In the genomic region with DNA sequence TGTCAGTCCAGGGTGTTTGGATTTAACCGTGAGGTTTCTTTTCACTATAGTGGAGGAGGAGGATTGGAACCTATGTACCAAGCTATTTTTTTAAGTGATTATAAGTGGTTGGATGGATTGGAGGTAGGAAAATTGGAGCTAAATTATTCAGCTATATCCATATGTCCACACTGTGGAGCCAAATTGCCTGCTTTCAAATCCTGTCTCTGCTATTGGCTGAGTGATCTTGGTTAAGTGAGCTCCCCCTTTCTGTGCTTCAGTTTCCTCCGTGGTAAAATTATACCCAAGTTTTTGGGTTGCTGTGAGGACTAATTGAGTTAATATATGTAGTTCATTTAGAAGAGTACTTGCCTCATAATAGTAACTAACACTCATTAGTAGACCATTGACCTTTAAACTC, we compare ENCODE assay signal across 8 cellular contexts. TPM values are rescaled to one million over a fixed set of nuclear protein-coding genes. Genes with fewer than 3 reads are reported as not detected.
DNase-seq lines count a peak whose midpoint lies in the region; ATAC-seq and TF ChIP-seq lines count a peak whose summit lies in the region.

No MANE protein-coding gene starts in this region.

- no peaks in the 10 kb centered on the region for H4K20me1 ChIP-seq in smooth muscle cell (ENCODE audit: low read depth)

- H3K4me2 ChIP-seq in smooth muscle cell: peak overlapping the region; percentile 98

- no peak for ATAC-seq in GM19023 (IDR thresholded peaks at IDR 0.05; ENCODE audit: unreplicated experiment)

- CTCF ChIA-PET in activated CD4-positive, alpha-beta memory T cell treated with anti-CD3 and anti-CD28 coated beads for 36 hours (lab: Charles Lee): interaction anchor here (0.9 to 1.2 kb wide), 3 partner anchors 127 to 303 kb away, joined by 3 to 4 read pairs (median 3); no protein-coding TSS in a partner anchor

- DNase-seq in NCI-H82 (lab: John Stamatoyannopoulos, UW): peak; percentile 54
- no peak for DNase-seq in NCI-H82 treated with DMSO at 0.1 percent for 48 hours (lab: John Stamatoyannopoulos, UW; ENCODE audit: unreplicated experiment)
- DNase-seq in NCI-H2171 treated with DMSO at 0.1 percent for 48 hours (lab: John Stamatoyannopoulos, UW): peak; percentile 57
- DNase-seq in cardiac fibroblast (ENCODE audit: low read depth in 2 of 2): peak; percentile 70 to 81
- no peak for DNase-seq in smooth muscle cell (lab: John Stamatoyannopoulos, UW; ENCODE audit: unreplicated experiment)
- no peak for DNase-seq in activated naive CD4-positive, alpha-beta T cell treated with Interleukin-2 at 50 U/mL for 16 hours
- no peak for DNase-seq in activated CD4-positive, alpha-beta memory T cell treated with anti-CD3 and anti-CD28 coated beads for 36 hours

- H2AFZ ChIP-seq in smooth muscle cell (ENCODE audit: low read depth): no peak overlapping the region

- no peak overlapping the region for H3K27ac Mint-ChIP-seq in activated CD4-positive, alpha-beta memory T cell treated with anti-CD3 and anti-CD28 coated beads for 36 hours

- intact Hi-C loops in activated CD4-positive, alpha-beta memory T cell treated with anti-CD3 and anti-CD28 coated beads for 36 hours (cut with micrococcal nuclease): loop anchor here (5.0 to 10.0 kb wide), 2 partner anchors 51 to 117 kb away; no protein-coding TSS in a partner anchor

- H3K4me3 Mint-ChIP-seq in activated CD4-positive, alpha-beta memory T cell treated with anti-CD3 and anti-CD28 coated beads for 36 hours: no peak overlapping the region

- H3K36me3 Mint-ChIP-seq in activated CD4-positive, alpha-beta memory T cell treated with anti-CD3 and anti-CD28 coated beads for 36 hours: peaks cover 11% of the 10 kb centered on the region

- POLR2A ChIA-PET in activated CD4-positive, alpha-beta memory T cell treated with anti-CD3 and anti-CD28 coated beads for 36 hours (lab: Charles Lee): no interaction called here

- no peaks in the 10 kb centered on the region for H3K27me3 ChIP-seq in smooth muscle cell (ENCODE audit: low read depth)

- H3K9me3 ChIP-seq in smooth muscle cell (replicated peaks; ENCODE audit: low read depth): no peaks in the 10 kb centered on the region

- H3K4me1 ChIP-seq in smooth muscle cell (ENCODE audit: low read depth): peaks cover 19% of the 10 kb centered on the region

- H3K4me3 ChIP-seq in cardiac fibroblast (replicated peaks in 1 of 2; ENCODE audit: low read depth in 2 of 2, low read length in 2 of 2) (no peak overlapping the region), smooth muscle cell (no peak overlapping the region)

- TF ChIP-seq CTCF in cardiac fibroblast (IDR thresholded peaks at IDR 0.05; ENCODE audit: low read depth, low read length) (peak; percentile 40), smooth muscle cell (IDR thresholded peaks at IDR 0.05; ENCODE audit: borderline replicate concordance, insufficient read depth, poor library complexity, severe bottlenecking) (peak; percentile 36)

- H3K79me2 ChIP-seq in smooth muscle cell (ENCODE audit: low read depth): peaks cover 29% of the 10 kb centered on the region

- H3K9me3 Mint-ChIP-seq in activated CD4-positive, alpha-beta memory T cell treated with anti-CD3 and anti-CD28 coated beads for 36 hours: no peaks in the 10 kb centered on the region

- H3K27me3 Mint-ChIP-seq in activated CD4-positive, alpha-beta memory T cell treated with anti-CD3 and anti-CD28 coated beads for 36 hours: no peaks in the 10 kb centered on the region

- H3K36me3 ChIP-seq in smooth muscle cell (ENCODE audit: low read depth): no peaks in the 10 kb centered on the region

- H3K27ac ChIP-seq in smooth muscle cell (ENCODE audit: low read depth): no peak overlapping the region

- WGBS in smooth muscle cell (ENCODE audit: low lambda C conversion rate): 34% methylated on average over 2 of the region's 2 CpGs

- peaks cover 29% of the 10 kb centered on the region for H3K4me1 Mint-ChIP-seq in activated CD4-positive, alpha-beta memory T cell treated with anti-CD3 and anti-CD28 coated beads for 36 hours (ENCODE audit: low read depth)

- peaks cover 5% of the 10 kb centered on the region for H3F3A ChIP-seq in smooth muscle cell (ENCODE audit: low read depth)

- H3K9ac ChIP-seq in smooth muscle cell (ENCODE audit: low read depth): no peak overlapping the region

RNA-seq across cellular contexts. Expression of a gene that starts 2.5 kb away (rescaled TPM):
- 4.2 and 10.8 TPM in 2 replicates for total RNA-seq in smooth muscle cell
- 12.1 and 17.5 TPM in 2 replicates for polyA plus RNA-seq in smooth muscle cell
- 10 to 100 TPM; 21.8 to 23.5 TPM for total RNA-seq in activated CD4-positive, alpha-beta memory T cell treated with anti-CD3 and anti-CD28 coated beads for 36 hours

RNA-seq across cellular contexts. Expression of a gene that starts 3.1 kb away (rescaled TPM):
- total RNA-seq in smooth muscle cell: 13.0 and 21.3 TPM in 2 replicates
- 15.1 and 16.9 TPM in 2 replicates for polyA plus RNA-seq in smooth muscle cell
- 10 to 100 TPM; 45.6 to 47.1 TPM for total RNA-seq in activated CD4-positive, alpha-beta memory T cell treated with anti-CD3 and anti-CD28 coated beads for 36 hours

RNA-seq across cellular contexts. Expression of a gene that starts 34.7 kb away (rescaled TPM):
- 150 and 208 TPM in 2 replicates for total RNA-seq in smooth muscle cell
- 85.0 and 93.0 TPM in 2 replicates for polyA plus RNA-seq in smooth muscle cell
- total RNA-seq in activated CD4-positive, alpha-beta memory T cell treated with anti-CD3 and anti-CD28 coated beads for 36 hours: 100 to 1,000 TPM; 212 to 222 TPM

Comparison
In these comparisons a context has a peak if more than half of its experiments do, and no peak if none do; other contexts are left out.
1. DNase-seq: peak in NCI-H82 (single experiment), NCI-H2171 treated with DMSO at 0.1 percent for 48 hours (single experiment) and cardiac fibroblast (2 of 2); none in NCI-H82 treated with DMSO at 0.1 percent for 48 hours (single experiment), smooth muscle cell (single experiment), activated naive CD4-positive, alpha-beta T cell treated with Interleukin-2 at 50 U/mL for 16 hours (single experiment) and activated CD4-positive, alpha-beta memory T cell treated with anti-CD3 and anti-CD28 coated beads for 36 hours (single experiment).